In the genomic region with DNA sequence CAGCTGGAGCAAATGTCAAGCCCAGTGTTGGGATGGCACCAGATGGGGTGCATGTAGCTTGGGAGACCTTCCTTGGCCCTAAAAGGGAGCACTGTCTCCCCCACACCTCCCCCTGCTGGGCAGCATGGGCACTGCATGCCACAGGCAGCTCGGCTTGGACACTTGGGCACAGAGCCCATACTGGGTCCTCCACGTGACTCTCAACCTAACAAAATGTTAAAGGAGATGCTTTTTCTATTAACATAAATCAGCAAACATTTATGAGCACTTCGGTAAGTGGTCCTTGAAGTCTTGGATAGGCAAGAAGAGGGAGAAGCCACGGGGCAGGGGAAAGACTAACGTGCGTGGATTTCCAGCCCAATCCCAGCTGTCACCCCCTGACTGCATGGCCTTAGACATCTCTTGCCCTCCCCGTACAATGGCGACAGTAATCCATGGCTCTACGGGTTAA, we compare ENCODE assay signal across 8 cellular contexts. TPM values are rescaled to one million over a fixed set of nuclear protein-coding genes. Genes with fewer than 3 reads are reported as not detected.
DNase-seq lines count a peak whose midpoint lies in the region; ATAC-seq and TF ChIP-seq lines count a peak whose summit lies in the region.

No MANE protein-coding gene starts in this region.

- peak; percentile 85 for ATAC-seq in stimulated activated naive CD8-positive, alpha-beta T cell treated with anti-CD3 and anti-CD28 coated beads, Interleukin-15, amount 100 ng/mL, for 72 hours

- DNase-seq in DMS79 treated with DMSO at 0.1 percent for 48 hours (lab: John Stamatoyannopoulos, UW) (peak; percentile 17), H7 (peak; percentile 88), NCI-H345 treated with DMSO at 0.1 percent for 48 hours (lab: John Stamatoyannopoulos, UW; ENCODE audit: unreplicated experiment) (peak; percentile 23), erythroblast (lab: John Stamatoyannopoulos, UW) (peak; percentile 68 to 77), nephron progenitor cell (peak; percentile 69), DMS153 (lab: John Stamatoyannopoulos, UW) (no peak)
- peak; percentile 92 for DNase-seq in activated CD8-positive, alpha-beta memory T cell treated with anti-CD3 and anti-CD28 coated beads, Interleukin-2, amount 50 U/mL, for 48 hours
- peak; percentile 70 to 72 for DNase-seq in stimulated activated naive CD8-positive, alpha-beta T cell treated with anti-CD3 and anti-CD28 coated beads, Interleukin-15, amount 100 ng/mL, for 72 hours

- H3K27me3 ChIP-seq in H7 (ENCODE audit: control insufficient read depth, insufficient read depth, low read length), result no peaks in the 10 kb centered on the region

- H3K4me3 ChIP-seq in H7 (ENCODE audit: insufficient read depth, low read depth, low read length), result no peak overlapping the region

- H3K36me3 ChIP-seq in H7 (replicated peaks; ENCODE audit: control insufficient read depth, insufficient read depth, low read length), result peaks cover 32% of the 10 kb centered on the region

- no peaks in the 10 kb centered on the region for H3K27me3 Mint-ChIP-seq in nephron progenitor cell (ENCODE audit: low read depth, poor library complexity)
- peaks cover 7% of the 10 kb centered on the region for H3K27me3 Mint-ChIP-seq in stimulated activated naive CD8-positive, alpha-beta T cell treated with anti-CD3 and anti-CD28 coated beads, Interleukin-15, amount 100 ng/mL, for 72 hours

- H3K36me3 Mint-ChIP-seq in nephron progenitor cell (ENCODE audit: low read depth), result peaks cover 60% of the 10 kb centered on the region

- H3K4me3 Mint-ChIP-seq in nephron progenitor cell, result no peak overlapping the region
- no peak overlapping the region for H3K4me3 Mint-ChIP-seq in stimulated activated naive CD8-positive, alpha-beta T cell treated with anti-CD3 and anti-CD28 coated beads, Interleukin-15, amount 100 ng/mL, for 72 hours

- peak; percentile 81 for TF ChIP-seq CTCF in nephron progenitor cell (IDR thresholded peaks at IDR 0.05)

- no peaks in the 10 kb centered on the region for H3K9me3 Mint-ChIP-seq in nephron progenitor cell
- H3K9me3 Mint-ChIP-seq in stimulated activated naive CD8-positive, alpha-beta T cell treated with anti-CD3 and anti-CD28 coated beads, Interleukin-15, amount 100 ng/mL, for 72 hours, result no peaks in the 10 kb centered on the region

- no peak for TF ChIP-seq POLR2A in erythroblast (IDR thresholded peaks at IDR 0.05; ENCODE audit: low read length)

- no peaks in the 10 kb centered on the region for H3K4me1 Mint-ChIP-seq in nephron progenitor cell
- no peaks in the 10 kb centered on the region for H3K4me1 Mint-ChIP-seq in stimulated activated naive CD8-positive, alpha-beta T cell treated with anti-CD3 and anti-CD28 coated beads, Interleukin-15, amount 100 ng/mL, for 72 hours

- no peak overlapping the region for H3K27ac Mint-ChIP-seq in nephron progenitor cell
- no peak overlapping the region for H3K27ac Mint-ChIP-seq in stimulated activated naive CD8-positive, alpha-beta T cell treated with anti-CD3 and anti-CD28 coated beads, Interleukin-15, amount 100 ng/mL, for 72 hours

RNA-seq across cellular contexts. Expression of gene MAPK9, which starts 23.9 kb away (rescaled TPM):
- total RNA-seq in H7 (2014; rRNA removed; shearing (Covaris generic)), result 28.5 and 43.8 TPM in 2 replicates

RNA-seq across cellular contexts. Expression of gene GFPT2, which starts 37.3 kb away (rescaled TPM):
- 91.6 and 125 TPM in 2 replicates for total RNA-seq in H7 (2014; rRNA removed; shearing (Covaris generic))
